In genomic region chr20:57481281-57481711, GRCh38 we compare ENCODE assay signal across 10 cellular contexts. TPM values are rescaled to one million over a fixed set of nuclear protein-coding genes. Genes with fewer than 3 reads are reported as not detected.
DNase-seq lines count a peak whose midpoint lies in the region; ATAC-seq and TF ChIP-seq lines count a peak whose summit lies in the region.
"Had no signal": no experiment of that assay in that cellular context is flagged by ENCODE, and none has a peak within 500 bp of the region (broad histone marks: within the 10 kb centered on the region; RNA-seq: fewer than 3 reads in every experiment).

No MANE protein-coding gene starts in this region.

- H3K27me3 Mint-ChIP-seq in activated T-cell treated with anti-CD3 and anti-CD28 coated beads, Interleukin-2, amount 50 U/mL, for 24 hours = peaks cover 3% of the 10 kb centered on the region
- no peaks in the 10 kb centered on the region for H3K27me3 Mint-ChIP-seq in activated B cell treated with CpG ODN at 0.5 μM for 24 hours
- no peaks in the 10 kb centered on the region for H3K27me3 Mint-ChIP-seq in stimulated activated naive CD8-positive, alpha-beta T cell treated with anti-CD3 and anti-CD28 coated beads, Interleukin-15, amount 100 ng/mL, for 72 hours
- H3K27me3 Mint-ChIP-seq in natural killer cell (ENCODE audit: low read depth in 2 of 2) = peaks cover 14 to 21% of the 10 kb centered on the region in 2 donors

- H3K4me3 Mint-ChIP-seq in activated T-cell treated with anti-CD3 and anti-CD28 coated beads, Interleukin-2, amount 50 U/mL, for 24 hours = peak overlapping the region; percentile 25
- peak overlapping the region; percentile 73 for H3K4me3 Mint-ChIP-seq in activated B cell treated with CpG ODN at 0.5 μM for 24 hours
- peak overlapping the region; percentile 32 to 71 for H3K4me3 Mint-ChIP-seq in stimulated activated naive CD8-positive, alpha-beta T cell treated with anti-CD3 and anti-CD28 coated beads, Interleukin-15, amount 100 ng/mL, for 72 hours
- H3K4me3 Mint-ChIP-seq in natural killer cell = no peak overlapping the region

- H3K36me3 Mint-ChIP-seq in activated T-cell treated with anti-CD3 and anti-CD28 coated beads, Interleukin-2, amount 50 U/mL, for 24 hours (ENCODE audit: low read depth) = no peaks in the 10 kb centered on the region
- no peaks in the 10 kb centered on the region for H3K36me3 Mint-ChIP-seq in activated B cell treated with CpG ODN at 0.5 μM for 24 hours (ENCODE audit: low read depth)
- no peaks in the 10 kb centered on the region for H3K36me3 Mint-ChIP-seq in natural killer cell

- intact Hi-C loops in activated B cell treated with CpG ODN at 0.5 μM for 24 hours (cut with micrococcal nuclease) (loop anchor here (1.0 to 10.0 kb wide), 8 partner anchors 14 to 1524 kb away; partner anchors contain the start of gene CTSZ), natural killer cell (cut with micrococcal nuclease) (loop anchor here (5.0 kb wide), 1 partner anchor 84 kb away; no protein-coding TSS in a partner anchor)

- CTCF ChIA-PET in activated B cell treated with CpG ODN at 0.5 μM for 24 hours (lab: Charles Lee) (interaction anchor here (1.0 to 3.2 kb wide), 4 partner anchors 12 to 94 kb away, joined by 4 to 8 read pairs (median 6); no protein-coding TSS in a partner anchor), RWPE1 (lab: Yijun Ruan, JAX) (no interaction called here)

- peak overlapping the region; percentile 59 for H3K27ac Mint-ChIP-seq in activated T-cell treated with anti-CD3 and anti-CD28 coated beads, Interleukin-2, amount 50 U/mL, for 24 hours
- peak overlapping the region; percentile 81 for H3K27ac Mint-ChIP-seq in activated B cell treated with CpG ODN at 0.5 μM for 24 hours
- H3K27ac Mint-ChIP-seq in stimulated activated naive CD8-positive, alpha-beta T cell treated with anti-CD3 and anti-CD28 coated beads, Interleukin-15, amount 100 ng/mL, for 72 hours = peak overlapping the region; percentile 86 to 94
- peak overlapping the region in 1 of 2 donors; percentile 31 for H3K27ac Mint-ChIP-seq in natural killer cell

- no peaks in the 10 kb centered on the region for H3K9me3 Mint-ChIP-seq in activated T-cell treated with anti-CD3 and anti-CD28 coated beads, Interleukin-2, amount 50 U/mL, for 24 hours
- H3K9me3 Mint-ChIP-seq in activated B cell treated with CpG ODN at 0.5 μM for 24 hours (peaks cover 2% of the 10 kb centered on the region), natural killer cell (no peaks in the 10 kb centered on the region)
- no peaks in the 10 kb centered on the region for H3K9me3 Mint-ChIP-seq in stimulated activated naive CD8-positive, alpha-beta T cell treated with anti-CD3 and anti-CD28 coated beads, Interleukin-15, amount 100 ng/mL, for 72 hours

- no peak for TF ChIP-seq CTCF in activated B cell treated with CpG ODN at 0.5 μM for 24 hours (IDR thresholded peaks at IDR 0.05)
- TF ChIP-seq CTCF in RWPE1 (conservative IDR thresholded peaks at IDR 0.05; ENCODE audit: low read depth) = no peak
- no peak for TF ChIP-seq CTCF in natural killer cell (IDR thresholded peaks at IDR 0.05)

- DNase-seq in activated T-cell treated with anti-CD3 and anti-CD28 coated beads, Interleukin-2, amount 50 U/mL, for 24 hours = peak; percentile 46
- DNase-seq in activated T-cell treated with anti-CD3 and anti-CD28 coated beads, Interleukin-2, amount 50 U/mL, for 1 hour = no peak
- DNase-seq in activated B cell treated with CpG ODN at 0.5 μM for 24 hours (peak; percentile 25), RWPE1 (ENCODE audit: low spot score) (no peak), NCI-H1105 treated with DMSO at 0.1 percent for 48 hours (lab: John Stamatoyannopoulos, UW) (no peak), natural killer cell (no peak)
- peak in 1 of 2 donors; percentile 25 for DNase-seq in stimulated activated naive CD8-positive, alpha-beta T cell treated with anti-CD3 and anti-CD28 coated beads, Interleukin-15, amount 100 ng/mL, for 72 hours

- ATAC-seq in HG02973 (IDR thresholded peaks at IDR 0.05; ENCODE audit: unreplicated experiment) = peak; percentile 22
- ATAC-seq in activated B cell treated with CpG ODN at 0.5 μM for 24 hours (ENCODE audit: low read depth) = peak; percentile 45
- peak; percentile 60 for ATAC-seq in stimulated activated naive CD8-positive, alpha-beta T cell treated with anti-CD3 and anti-CD28 coated beads, Interleukin-15, amount 100 ng/mL, for 72 hours
- ATAC-seq in natural killer cell = no peak

- POLR2A ChIA-PET in activated B cell treated with CpG ODN at 0.5 μM for 24 hours (lab: Charles Lee) (interaction anchor here (0.7 to 6.2 kb wide), 10 partner anchors 9 to 147 kb away, joined by 3 to 73 read pairs (median 5); partner anchors contain the start of genes RBM38 and ZBP1), RWPE1 (lab: Yijun Ruan, JAX; ENCODE audit: low non-redundant PET) (no interaction called here)

- H3K4me1 Mint-ChIP-seq in activated T-cell treated with anti-CD3 and anti-CD28 coated beads, Interleukin-2, amount 50 U/mL, for 24 hours (ENCODE audit: low read depth) = peaks cover 22% of the 10 kb centered on the region
- H3K4me1 Mint-ChIP-seq in activated B cell treated with CpG ODN at 0.5 μM for 24 hours (peaks cover 75% of the 10 kb centered on the region), natural killer cell (peaks cover 11 to 28% of the 10 kb centered on the region in 2 donors)
- peaks cover 35% of the 10 kb centered on the region for H3K4me1 Mint-ChIP-seq in stimulated activated naive CD8-positive, alpha-beta T cell treated with anti-CD3 and anti-CD28 coated beads, Interleukin-15, amount 100 ng/mL, for 72 hours

- H3K27ac ChIP-seq in RWPE1 = no peak overlapping the region

RNA-seq across cellular contexts. Expression of gene CTCFL, which starts 43.6 kb away (rescaled TPM):
- total RNA-seq in activated B cell treated with CpG ODN at 0.5 μM for 24 hours (not detected in 2 replicates), natural killer cell (not detected)
- total RNA-seq: fibroblast of villous mesenchyme, Peyer's patch had no signal

Comparison
In these comparisons a context has a peak if more than half of its experiments do, and no peak if none do; other contexts are left out.
1. DNase-seq: peak in activated T-cell treated with anti-CD3 and anti-CD28 coated beads, Interleukin-2, amount 50 U/mL, for 24 hours (single experiment) and activated B cell treated with CpG ODN at 0.5 μM for 24 hours (single experiment); none in activated T-cell treated with anti-CD3 and anti-CD28 coated beads, Interleukin-2, amount 50 U/mL, for 1 hour (single experiment), RWPE1 (single experiment), NCI-H1105 treated with DMSO at 0.1 percent for 48 hours (single experiment) and natural killer cell (single experiment).
2. ATAC-seq: peak in HG02973 (single experiment), activated B cell treated with CpG ODN at 0.5 μM for 24 hours (single experiment) and stimulated activated naive CD8-positive, alpha-beta T cell treated with anti-CD3 and anti-CD28 coated beads, Interleukin-15, amount 100 ng/mL, for 72 hours (single experiment); none in natural killer cell (0 of 3).